Comparison of ENCODE assay signal across 20 cellular contexts in the genomic region with DNA sequence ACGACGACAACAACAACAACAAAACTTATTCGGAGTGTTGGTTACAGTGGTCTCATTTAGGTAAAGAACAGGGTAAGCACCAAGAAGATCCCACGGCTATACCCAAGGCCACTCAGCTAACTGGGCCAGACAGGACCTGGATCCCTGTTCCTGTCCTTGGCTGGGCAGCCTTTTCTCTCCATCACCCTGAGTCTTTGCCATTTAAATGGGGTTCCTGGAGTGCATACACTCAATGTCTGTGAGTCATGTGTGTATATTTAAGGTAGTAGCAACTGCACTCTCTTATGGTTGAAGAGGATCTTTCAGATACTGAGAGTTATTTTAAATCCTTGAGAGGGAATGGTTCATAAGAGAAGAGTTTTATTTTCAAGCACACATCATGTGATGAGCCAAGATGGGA. TPM values are rescaled to one million over a fixed set of nuclear protein-coding genes. Genes with fewer than 3 reads are reported as not detected.
"Had no signal": no experiment of that assay in that cellular context is flagged by ENCODE, and none has a peak within 500 bp of the region (broad histone marks: within the 10 kb centered on the region; RNA-seq: fewer than 3 reads in every experiment).

No MANE protein-coding gene starts in this region.

- H3K27me3 ChIP-seq: spleen, tibial artery, upper lobe of left lung had no signal

- ATAC-seq: esophagus mucosa; gastroesophageal sphincter; sciatic nerve; stimulated activated memory B cell treated with anti-CD40 and anti-IgM and Interleukin-4, amounts not matched to agents 10 μg/mL and 1 μg/mL and 100 μg/mL, for 72 hours had no signal

- H3K4me3 ChIP-seq: gastroesophageal sphincter, spleen, tibial artery, upper lobe of left lung had no signal

- H3K9me3 ChIP-seq: gastroesophageal sphincter, spleen, tibial artery, upper lobe of left lung had no signal

- FAIRE-seq: endometrium had no signal

- H3K4me1 ChIP-seq: gastroesophageal sphincter, spleen, tibial artery, upper lobe of left lung had no signal

- DNase-seq: effector memory CD4-positive, alpha-beta T cell; glutamatergic neuron; islet precursor cell; midbrain; naive B cell; posterior cingulate gyrus; spleen; stimulated activated CD4-positive, alpha-beta T cell treated with anti-CD3 and anti-CD28 coated beads, Interleukin-15, amount 100 ng/mL, for 24 hours; stimulated activated CD4-positive, alpha-beta T cell treated with anti-CD3 and anti-CD28 coated beads, Interleukin-1b, Interleukin-23, amount 100 ng/mL, for 48 hours; stimulated activated CD4-positive, alpha-beta T cell treated with anti-CD3 and anti-CD28 coated beads, Interleukin-4, amount 100 ng/mL, for 24 hours; tibial artery; upper lobe of left lung had no signal

- H3K27ac ChIP-seq: gastroesophageal sphincter, spleen, tibial artery, upper lobe of left lung had no signal

- H3K36me3 ChIP-seq: gastroesophageal sphincter, spleen, tibial artery, upper lobe of left lung had no signal

RNA-seq across cellular contexts. Expression of a gene that starts 35.3 kb away (rescaled TPM):
- total RNA-seq: fibroblast of villous mesenchyme, osteocyte, pulmonary artery endothelial cell had no signal
